17 cellular contexts compared by ENCODE assay signal in the genomic region with DNA sequence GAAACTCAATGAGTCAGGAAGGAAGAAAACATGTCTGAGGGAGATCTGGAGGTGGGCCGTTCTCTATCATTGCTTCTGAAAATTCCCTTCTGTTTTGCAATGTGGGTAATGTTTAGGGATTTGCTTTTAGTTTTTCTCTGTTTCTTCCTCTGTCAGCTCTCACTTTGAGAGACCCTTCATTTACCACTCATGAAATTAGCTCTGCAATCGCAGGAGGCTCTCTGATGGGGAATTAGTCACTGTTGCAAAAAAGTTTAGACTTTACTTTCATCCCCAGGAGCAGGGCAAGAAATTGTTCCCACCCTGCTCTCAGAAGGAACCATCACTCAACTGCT.
A peak's percentile ranks its signal among the peaks of the same experiment; 100 is the strongest.
DNase-seq lines count a peak whose midpoint lies in the region; ATAC-seq and TF ChIP-seq lines count a peak whose summit lies in the region.
"Had no signal": no experiment of that assay in that cellular context is flagged by ENCODE, and none has a peak within 500 bp of the region (broad histone marks: within the 10 kb centered on the region; RNA-seq: fewer than 3 reads in every experiment).

No MANE protein-coding gene starts in this region.

- no peak for DNase-seq in heart left ventricle
- DNase-seq in Right ventricle myocardium superior: no peak
- no peak for DNase-seq in endodermal cell
- DNase-seq in upper lobe of left lung: no peak
- DNase-seq in NCI-H774 (lab: John Stamatoyannopoulos, UW): no peak
- no peak for DNase-seq in NCI-H1417 (lab: John Stamatoyannopoulos, UW)
- DNase-seq: activated CD4-positive, alpha-beta T cell treated with anti-CD3 and anti-CD28 coated beads, Interleukin-2, amount 50 U/mL, for 1 hour; activated T-cell treated with anti-CD3 and anti-CD28 coated beads, Interleukin-2, amount 50 U/mL, for 4 hours; NK-92 treated with Interleukin-12 subunit alpha and Interleukin-12 subunit beta, amount 100 ng/mL, for 24 hours; SHP77; stimulated activated CD4-positive, alpha-beta T cell treated with anti-CD3 and anti-CD28 coated beads, Interleukin-2, amount 100 ng/mL, for 24 hours; stimulated activated CD8-positive, alpha-beta memory T cell treated with anti-CD3 and anti-CD28 coated beads, Interleukin-4, amount 100 ng/mL, for 48 hours; T-helper 9 cell had no signal

- ATAC-seq in heart left ventricle (no peak), Right ventricle myocardium superior (ENCODE audit: poor library complexity) (no peak), upper lobe of left lung (ENCODE audit: low FRiP score in 2 of 2) (no peak), HG03108 (IDR thresholded peaks at IDR 0.05; ENCODE audit: unreplicated experiment) (no peak)
- ATAC-seq: activated T-cell treated with anti-CD3 and anti-CD28 coated beads, Interleukin-2, amount 50 U/mL, for 4 hours; GM12878 had no signal

- H3K4me3 ChIP-seq in heart left ventricle: no peak overlapping the region
- H3K4me3 ChIP-seq in endodermal cell (ENCODE audit: low read length): no peak overlapping the region
- no peak overlapping the region for H3K4me3 ChIP-seq in muscle layer of colon (ENCODE audit: low read depth in 1 of 2, low read length in 2 of 2)
- H3K4me3 ChIP-seq in upper lobe of left lung: no peak overlapping the region
- H3K4me3 ChIP-seq: GM12878 had no signal

- no peaks in the 10 kb centered on the region for H3K27me3 Mint-ChIP-seq in endodermal cell (ENCODE audit: insufficient read depth)

- no peak overlapping the region for H3K4me3 Mint-ChIP-seq in endodermal cell
- H3K4me3 Mint-ChIP-seq: activated T-cell treated with anti-CD3 and anti-CD28 coated beads, Interleukin-2, amount 50 U/mL, for 4 hours; dendritic cell treated with granulocyte-macrophage colony-stimulating factor and Interleukin-4, amounts not matched to agents 40 ng/mL and 50 ng/mL, for 4 days had no signal

- peaks cover 9% of the 10 kb centered on the region for H3K36me3 Mint-ChIP-seq in endodermal cell (ENCODE audit: low read depth)

- no peak for TF ChIP-seq POLR2A in heart left ventricle (IDR thresholded peaks at IDR 0.05)
- no peak for TF ChIP-seq POLR2A in upper lobe of left lung (IDR thresholded peaks at IDR 0.05)

- no peak for TF ChIP-seq EP300 in upper lobe of left lung (IDR thresholded peaks at IDR 0.05)

- H3K27me3 ChIP-seq in heart left ventricle (no peaks in the 10 kb centered on the region), endodermal cell (ENCODE audit: control insufficient read depth, insufficient read depth, low read length, poor library complexity, severe bottlenecking) (no peaks in the 10 kb centered on the region), muscle layer of colon (ENCODE audit: control insufficient read depth in 1 of 2, insufficient read depth in 2 of 2, low read length in 2 of 2) (no peaks in the 10 kb centered on the region), upper lobe of left lung (no peaks in the 10 kb centered on the region)

- TF ChIP-seq CTCF in heart left ventricle (IDR thresholded peaks at IDR 0.05): no peak
- TF ChIP-seq CTCF in endodermal cell (conservative IDR thresholded peaks at IDR 0.05): no peak
- TF ChIP-seq CTCF in upper lobe of left lung (IDR thresholded peaks at IDR 0.05): no peak

- peak overlapping the region; percentile 20 for H3K27ac Mint-ChIP-seq in endodermal cell
- H3K27ac Mint-ChIP-seq: dendritic cell treated with granulocyte-macrophage colony-stimulating factor and Interleukin-4, amounts not matched to agents 40 ng/mL and 50 ng/mL, for 4 days had no signal

- intact Hi-C loops in heart left ventricle (cut with DNase I) (loop anchor here in 8 of 10 donors (2.0 to 10.0 kb wide), 4 partner anchors 75 to 180 kb away; no protein-coding TSS in a partner anchor), Right ventricle myocardium superior (cut with DNase I) (loop anchor here (10.0 kb wide), 1 partner anchor 178 kb away; no protein-coding TSS in a partner anchor)

- H3K4me1 ChIP-seq in heart left ventricle (peaks cover 13 to 68% (median 60%) of the 10 kb centered on the region in 12 donors), endodermal cell (ENCODE audit: control insufficient read depth, insufficient read depth, low read length) (peaks cover 13% of the 10 kb centered on the region), muscle layer of colon (ENCODE audit: insufficient read depth, low read length) (peaks cover 47% of the 10 kb centered on the region), upper lobe of left lung (peaks cover 25 to 52% (median 43%) of the 10 kb centered on the region in 4 donors)

- peaks cover 0 to 10% (median 1%) of the 10 kb centered on the region in 12 donors for H3K9me3 ChIP-seq in heart left ventricle
- H3K9me3 ChIP-seq in endodermal cell (ENCODE audit: control insufficient read depth, low read length): peaks cover 24% of the 10 kb centered on the region
- no peaks in the 10 kb centered on the region for H3K9me3 ChIP-seq in muscle layer of colon (ENCODE audit: low read length)
- peaks cover 0 to 10% (median 5%) of the 10 kb centered on the region in 4 donors for H3K9me3 ChIP-seq in upper lobe of left lung

- peak overlapping the region; percentile 58 to 89 (median 76) for H3K27ac ChIP-seq in heart left ventricle
- no peak overlapping the region for H3K27ac ChIP-seq in endodermal cell (ENCODE audit: low read depth, low read length)
- H3K27ac ChIP-seq in muscle layer of colon (ENCODE audit: low read depth, low read length): peak overlapping the region; percentile 83
- H3K27ac ChIP-seq in upper lobe of left lung: peak overlapping the region in 3 of 4 donors; percentile 11 to 80 (median 23)

- H3K9ac ChIP-seq in endodermal cell (ENCODE audit: extremely low read depth, low read length, poor library complexity, severe bottlenecking): no peak overlapping the region
- no peak overlapping the region for H3K9ac ChIP-seq in muscle layer of colon (ENCODE audit: low read length)

- 33 to 40% (median 34%) methylated on average over 2 of the region's 2 CpGs for WGBS in heart left ventricle, 4 donors
- 83% methylated on average over 2 of the region's 2 CpGs; no CpG with 5 or more reads in 1 of the 2 experiments for WGBS in endodermal cell (ENCODE audit: insufficient coverage in 1 of 2, insufficient read length in 1 of 2), 2 experiments
- 63 to 66% methylated on average over 2 of the region's 2 CpGs for WGBS in upper lobe of left lung, 2 donors

- H3K9me3 Mint-ChIP-seq in endodermal cell: peaks cover 22% of the 10 kb centered on the region

- H3K36me3 ChIP-seq in heart left ventricle (no peaks in the 10 kb centered on the region), endodermal cell (ENCODE audit: control insufficient read depth, insufficient read depth, low read length) (no peaks in the 10 kb centered on the region), muscle layer of colon (ENCODE audit: insufficient read depth, low read length) (no peaks in the 10 kb centered on the region), upper lobe of left lung (no peaks in the 10 kb centered on the region)

- H3K4me1 Mint-ChIP-seq in endodermal cell: peaks cover 48% of the 10 kb centered on the region
